Comparison of ENCODE assay signal across 8 cellular contexts in the genomic region with DNA sequence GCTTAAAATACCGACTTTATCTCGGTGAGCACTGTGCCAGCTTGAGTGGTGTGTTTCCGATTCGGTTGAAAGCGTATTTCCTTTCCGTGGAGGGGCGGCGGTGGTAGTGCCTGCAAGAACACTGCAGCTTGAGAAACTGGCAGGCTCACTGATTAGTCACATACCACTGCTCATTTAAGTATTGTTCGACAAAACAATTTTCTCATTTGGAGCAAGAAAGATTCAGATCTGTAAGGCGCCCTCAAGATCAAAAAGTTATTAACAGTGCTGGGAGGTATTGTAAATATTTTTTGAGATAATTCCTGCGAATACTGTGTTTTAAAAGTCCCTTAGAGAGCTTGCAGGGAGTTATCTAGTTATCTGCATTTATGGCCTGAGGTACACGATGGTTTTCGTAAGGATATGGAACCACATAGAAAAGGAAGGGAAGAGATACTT. TPM values are rescaled to one million over a fixed set of nuclear protein-coding genes. Genes with fewer than 3 reads are reported as not detected.
DNase-seq lines count a peak whose midpoint lies in the region; ATAC-seq and TF ChIP-seq lines count a peak whose summit lies in the region.

No MANE protein-coding gene starts in this region.

- H3K36me3 ChIP-seq in MG63 (peaks cover 3% of the 10 kb centered on the region; the same call in 1 of the 2 replicates), ascending aorta (no peaks in the 10 kb centered on the region)

- ATAC-seq in HG03175 (IDR thresholded peaks at IDR 0.05; ENCODE audit: unreplicated experiment) = no peak

- DNase-seq in DMS53 treated with DMSO at 0.1 percent for 48 hours (lab: John Stamatoyannopoulos, UW; ENCODE audit: unreplicated experiment) (peak; percentile 4), MG63 (peak; percentile 88), T-helper 22 cell (ENCODE audit: low read depth) (peak; percentile 56), ascending aorta (ENCODE audit: low spot score in 2 of 2) (peak; percentile 42 to 87), hepatic stellate cell (ENCODE audit: low spot score) (peak; percentile 47), putamen (ENCODE audit: low spot score) (peak; percentile 36), ureter (ENCODE audit: low spot score) (peak; percentile 69)

- H3K4me1 ChIP-seq in ascending aorta = peaks cover 0 to 41% of the 10 kb centered on the region in 2 donors

- H3K27me3 ChIP-seq in MG63 = no peaks in the 10 kb centered on the region
- no peaks in the 10 kb centered on the region for H3K27me3 ChIP-seq in ascending aorta

- intact Hi-C loops in ascending aorta (cut with DNase I) = loop anchor here (5.0 kb wide), 2 partner anchors 333 to 532 kb away; a partner anchor contains a TSS

- peak overlapping the region; percentile 84 for H3K4me3 ChIP-seq in MG63
- H3K4me3 ChIP-seq in ascending aorta = peak overlapping the region; percentile 97 to 98

- H3K9me3 ChIP-seq in MG63 (no peaks in the 10 kb centered on the region), ascending aorta (no peaks in the 10 kb centered on the region)

- TF ChIP-seq CTCF in ascending aorta (IDR thresholded peaks at IDR 0.05) = no peak

- H3K27ac ChIP-seq in ascending aorta = peak overlapping the region; percentile 85 to 94

RNA-seq across cellular contexts. Expression of a gene that starts 1.3 kb away (rescaled TPM):
- 24.7 and 28.6 TPM in 2 replicates for total RNA-seq in MG63 (2014; rRNA removed; shearing (Covaris generic); ENCODE audit: low replicate concordance)
- 37.3 TPM for total RNA-seq in ascending aorta
- total RNA-seq in ureter = 56.0 TPM

RNA-seq across cellular contexts. Expression of a gene that starts 4.5 kb away (rescaled TPM):
- total RNA-seq in MG63 (2014; rRNA removed; shearing (Covaris generic); ENCODE audit: low replicate concordance) = not detected in 2 replicates
- total RNA-seq in ascending aorta (not detected), ureter (0.18 TPM)

Comparison
In these comparisons a context has a peak if more than half of its experiments do, and no peak if none do; other contexts are left out.
1. DNase-seq: peak in every context shown above with its lines; median percentile 88 in MG63; 69 in ureter; 64 in ascending aorta; 56 in T-helper 22 cell; 47 in hepatic stellate cell; 36 in putamen; 4 in DMS53 treated with DMSO at 0.1 percent for 48 hours.